Comparison of ENCODE assay signal across 20 cellular contexts in the genomic region with DNA sequence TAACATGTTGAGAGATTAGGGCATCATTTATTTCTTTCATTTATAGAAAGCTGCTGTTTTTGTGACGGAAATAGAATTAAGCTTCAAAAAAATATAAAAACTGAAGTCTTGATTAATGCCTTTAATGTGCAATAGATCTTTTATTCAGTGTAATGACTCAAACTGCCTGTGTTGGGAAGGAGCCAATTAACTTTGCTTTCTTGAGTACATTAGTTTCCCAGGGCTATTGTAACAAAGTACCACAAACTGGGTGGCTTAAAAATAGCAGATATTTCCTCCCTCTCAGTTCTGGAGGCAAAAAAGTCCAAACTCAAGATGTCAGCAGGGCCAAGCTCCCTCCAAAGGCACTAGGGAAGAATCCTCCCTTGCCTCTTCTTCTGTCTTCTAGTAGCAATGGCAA. TPM values are rescaled to one million over a fixed set of nuclear protein-coding genes. Genes with fewer than 3 reads are reported as not detected.
DNase-seq lines count a peak whose midpoint lies in the region; ATAC-seq and TF ChIP-seq lines count a peak whose summit lies in the region.
"Had no signal": no experiment of that assay in that cellular context is flagged by ENCODE, and none has a peak within 500 bp of the region (broad histone marks: within the 10 kb centered on the region; RNA-seq: fewer than 3 reads in every experiment).

No MANE protein-coding gene starts in this region.

- H3K4me2 ChIP-seq in PC-3 (ENCODE audit: low read length) (no peak overlapping the region), hepatocyte (no peak overlapping the region)

- TF ChIP-seq CTCF in AG04450 (IDR thresholded peaks at IDR 0.05; ENCODE audit: low read depth, low read length) (no peak), PC-3 (conservative IDR thresholded peaks at IDR 0.05; ENCODE audit: low read depth, low read length) (no peak), esophagus squamous epithelium (IDR thresholded peaks at IDR 0.05) (no peak), osteocyte (IDR thresholded peaks at IDR 0.05) (no peak), hepatocyte (IDR thresholded peaks at IDR 0.05; ENCODE audit: poor library complexity) (no peak)
- TF ChIP-seq CTCF in CD4-positive, alpha-beta T cell (IDR thresholded peaks at IDR 0.05) = no peak

- H3K27me3 ChIP-seq in AG04450 (ENCODE audit: control insufficient read depth, insufficient read depth, low read length) (no peaks in the 10 kb centered on the region), PC-3 (ENCODE audit: low read length) (no peaks in the 10 kb centered on the region), esophagus squamous epithelium (no peaks in the 10 kb centered on the region), hepatocyte (no peaks in the 10 kb centered on the region)
- no peaks in the 10 kb centered on the region for H3K27me3 ChIP-seq in CD4-positive, alpha-beta T cell (ENCODE audit: control insufficient read depth, insufficient read depth, low read length)
- H3K27me3 ChIP-seq: right atrium auricular region, SJCRH30, suprapubic skin had no signal

- peaks cover 83% of the 10 kb centered on the region for H3K36me3 ChIP-seq in PC-3 (ENCODE audit: low read depth, low read length)
- H3K36me3 ChIP-seq in esophagus squamous epithelium = peaks cover 19 to 98% (median 36%) of the 10 kb centered on the region in 3 donors
- H3K36me3 ChIP-seq in hepatocyte (replicated peaks; ENCODE audit: insufficient read depth, low read depth) = no peaks in the 10 kb centered on the region

- TF ChIP-seq POLR2A in esophagus squamous epithelium (IDR thresholded peaks at IDR 0.05) = no peak

- H3K4me3 ChIP-seq in AG04450 (ENCODE audit: low read depth, low read length) = no peak overlapping the region
- H3K4me3 ChIP-seq in PC-3 (ENCODE audit: low read length) = no peak overlapping the region
- H3K4me3 ChIP-seq in esophagus squamous epithelium = no peak overlapping the region
- H3K4me3 ChIP-seq in hepatocyte = no peak overlapping the region
- H3K4me3 ChIP-seq: lung, right atrium auricular region, SJCRH30, suprapubic skin had no signal

- no peak overlapping the region for H3K9ac ChIP-seq in PC-3 (ENCODE audit: low read length)

- H2AFZ ChIP-seq in PC-3 (ENCODE audit: low read length) (no peak overlapping the region), hepatocyte (no peak overlapping the region)

- WGBS in esophagus squamous epithelium, 2 donors = 42 to 50% methylated on average over 1 of the region's 1 CpG
- 86% methylated on average over 1 of the region's 1 CpG for WGBS in hepatocyte (ENCODE audit: low lambda C conversion rate, missing lambda C conversion rate)

- H3K9me3 ChIP-seq in AG04450 (ENCODE audit: control insufficient read depth, insufficient read depth, low read length) = no peaks in the 10 kb centered on the region
- H3K9me3 ChIP-seq in PC-3 (ENCODE audit: low read length) = no peaks in the 10 kb centered on the region
- H3K9me3 ChIP-seq in esophagus squamous epithelium = no peaks in the 10 kb centered on the region
- H3K9me3 ChIP-seq in hepatocyte (ENCODE audit: low read depth) = no peaks in the 10 kb centered on the region
- H3K9me3 ChIP-seq in CD4-positive, alpha-beta T cell (ENCODE audit: control insufficient read depth, low read length) = no peaks in the 10 kb centered on the region
- H3K9me3 ChIP-seq: right atrium auricular region, SJCRH30, suprapubic skin had no signal

- no peaks in the 10 kb centered on the region for H3K9me2 ChIP-seq in PC-3 (replicated peaks; ENCODE audit: low read length)
- no peaks in the 10 kb centered on the region for H3K9me2 ChIP-seq in hepatocyte (replicated peaks; ENCODE audit: insufficient read depth)

- no peaks in the 10 kb centered on the region for H3K9me3 Mint-ChIP-seq in osteocyte (ENCODE audit: unreplicated experiment)
- no peaks in the 10 kb centered on the region for H3K9me3 Mint-ChIP-seq in CD4-positive, alpha-beta T cell
- H3K9me3 Mint-ChIP-seq: T-helper 1 cell treated with Interleukin-12 subunit alpha and Interleukin-12 subunit beta and Interleukin-4 antibody, amounts not matched to agents 30 μg/mL and 1 μg/mL, for 36 hours had no signal

- DNase-seq in AG04450 (ENCODE audit: low read depth, low spot score) (no peak), PC-3 (no peak), esophagus squamous epithelium (lab: John Stamatoyannopoulos, UW) (no peak), osteocyte (ENCODE audit: extremely low spot score, unreplicated experiment) (no peak), hepatocyte (ENCODE audit: low spot score) (no peak)
- no peak for DNase-seq in CD4-positive, alpha-beta T cell
- no peak for DNase-seq in stimulated activated CD4-positive, alpha-beta T cell treated with anti-CD3 and anti-CD28 coated beads, Interleukin-4, amount 100 ng/mL, for 24 hours
- DNase-seq: activated CD4-positive, alpha-beta T cell treated with anti-CD3 and anti-CD28 coated beads, Interleukin-2, amount 50 U/mL, for 1 hour; activated gamma-delta T cell treated with Interleukin-2 at 50 U/mL for 16 hours; central memory CD4-positive, alpha-beta T cell; GF-D8; GOT3; NCI-H1436 treated with DMSO at 0.1 percent for 48 hours; SJCRH30 had no signal

- no peaks in the 10 kb centered on the region for H3K27me3 Mint-ChIP-seq in osteocyte (ENCODE audit: unreplicated experiment)
- H3K27me3 Mint-ChIP-seq in CD4-positive, alpha-beta T cell = no peaks in the 10 kb centered on the region

- POLR2A ChIA-PET in AG04450 (lab: Yijun Ruan, JAX) (no interaction called here), PC-3 (lab: Charles Lee; ENCODE audit: unreplicated experiment) (interaction anchor here (0.5 kb wide), 1 partner anchor 63 kb away, joined by 3 read pairs; no protein-coding TSS in a partner anchor)
- POLR2A ChIA-PET in CD4-positive, alpha-beta T cell (lab: Charles Lee) = no interaction called here

- peaks cover 26% of the 10 kb centered on the region for H3K36me3 Mint-ChIP-seq in osteocyte (ENCODE audit: unreplicated experiment)
- H3K36me3 Mint-ChIP-seq in CD4-positive, alpha-beta T cell (ENCODE audit: low read depth) = peaks cover 80% of the 10 kb centered on the region

- peak overlapping the region; percentile 52 for H3K27ac ChIP-seq in AG04450 (ENCODE audit: low read depth, low read length)
- no peak overlapping the region for H3K27ac ChIP-seq in PC-3 (ENCODE audit: low read length)
- H3K27ac ChIP-seq in esophagus squamous epithelium = peak overlapping the region; percentile 8 to 55 (median 24)
- no peak overlapping the region for H3K27ac ChIP-seq in hepatocyte
- no peak overlapping the region for H3K27ac ChIP-seq in CD4-positive, alpha-beta T cell (ENCODE audit: low read depth, low read length)
- H3K27ac ChIP-seq: right atrium auricular region, SJCRH30, suprapubic skin had no signal

- H3K4me1 Mint-ChIP-seq in osteocyte (ENCODE audit: unreplicated experiment) = peaks cover 8% of the 10 kb centered on the region
- H3K4me1 Mint-ChIP-seq in CD4-positive, alpha-beta T cell (ENCODE audit: low read depth) = no peaks in the 10 kb centered on the region

- H3K4me1 ChIP-seq in PC-3 (ENCODE audit: insufficient read depth, low read length) (peaks cover 3% of the 10 kb centered on the region; the same call in 1 of the 2 replicates), esophagus squamous epithelium (peaks cover 0 to 28% (median 4%) of the 10 kb centered on the region in 3 donors), hepatocyte (ENCODE audit: insufficient read depth) (no peaks in the 10 kb centered on the region)
- H3K4me1 ChIP-seq: SJCRH30, suprapubic skin had no signal

- TSS peak; percentile 2 for BruUV-seq in PC-3 (replicated peaks; lab: Mats Ljungman, UMichigan)

- H3K27ac Mint-ChIP-seq in osteocyte (ENCODE audit: unreplicated experiment) = peak overlapping the region; percentile 27
- no peak overlapping the region for H3K27ac Mint-ChIP-seq in CD4-positive, alpha-beta T cell
- H3K27ac Mint-ChIP-seq: T-helper 1 cell treated with Interleukin-12 subunit alpha and Interleukin-12 subunit beta and Interleukin-4 antibody, amounts not matched to agents 30 μg/mL and 1 μg/mL, for 36 hours had no signal

- no peak overlapping the region for H3K4me3 Mint-ChIP-seq in osteocyte (ENCODE audit: unreplicated experiment)
- no peak overlapping the region for H3K4me3 Mint-ChIP-seq in CD4-positive, alpha-beta T cell
- H3K4me3 Mint-ChIP-seq: T-helper 1 cell treated with Interleukin-12 subunit alpha and Interleukin-12 subunit beta and Interleukin-4 antibody, amounts not matched to agents 30 μg/mL and 1 μg/mL, for 36 hours had no signal

- H4K20me1 ChIP-seq in PC-3 (ENCODE audit: low read length) (peaks cover 33% of the 10 kb centered on the region), hepatocyte (ENCODE audit: insufficient read depth, poor library complexity, severe bottlenecking) (no peaks in the 10 kb centered on the region)

- peaks cover 57% of the 10 kb centered on the region for H3K79me2 ChIP-seq in PC-3 (ENCODE audit: low read length)
- H3K79me2 ChIP-seq in hepatocyte = no peaks in the 10 kb centered on the region

- intact Hi-C loops in PC-3 (cut with micrococcal nuclease) = no loop called here
- intact Hi-C loops in esophagus squamous epithelium (cut with DNase I) = no loop called here
- intact Hi-C loops in CD4-positive, alpha-beta T cell (cut with DNase I, micrococcal nuclease) = no loop called here

- peaks cover 15% of the 10 kb centered on the region for H3F3A ChIP-seq in PC-3 (ENCODE audit: low read length, unreplicated experiment)

- ATAC-seq in PC-3 (no peak), HG02610 (IDR thresholded peaks at IDR 0.05; ENCODE audit: unreplicated experiment) (no peak)
- ATAC-seq in CD4-positive, alpha-beta T cell (ENCODE audit: poor library complexity) = no peak
- ATAC-seq: esophagus mucosa had no signal

- CTCF ChIA-PET in AG04450 (lab: Charles Lee) = interaction anchor here (1.2 to 1.7 kb wide), 4 partner anchors 11 to 760 kb away, joined by 3 to 7 read pairs (median 3); no protein-coding TSS in a partner anchor
- CTCF ChIA-PET in PC-3 (lab: Charles Lee) = no interaction called here
- CTCF ChIA-PET in CD4-positive, alpha-beta T cell (lab: Charles Lee) = no interaction called here

RNA-seq across cellular contexts. Expression of a gene that starts 36.6 kb away (rescaled TPM):
- 1.8 and 2.5 TPM in 2 replicates for polyA plus RNA-seq in AG04450 (2011; rRNA removed)
- 8.6 and 14.7 TPM in 2 replicates for polyA minus RNA-seq in AG04450 (2011; rRNA and poly(A)+ RNA removed)
- total RNA-seq in PC-3 (2014; rRNA removed) = 9.8 and 12.0 TPM in 2 replicates
- total RNA-seq in esophagus squamous epithelium = 10 to 100 TPM in 2 of 4 donors, 1 to 10 TPM in 2; 1.8 to 17.1 (median 7.0) TPM
- total RNA-seq in osteocyte = 2.8 and 3.7 TPM in 2 replicates
- total RNA-seq in hepatocyte = 8.0 and 10.1 TPM in 2 replicates
- 1.7 and 3.8 TPM in 2 replicates for polyA plus RNA-seq in hepatocyte
- 10 to 100 TPM; 13.5 to 14.3 TPM for total RNA-seq in CD4-positive, alpha-beta T cell

Comparison
In these comparisons a context has a peak if more than half of its experiments do, and no peak if none do; other contexts are left out.
1. H3K27ac ChIP-seq: peak in AG04450 (single experiment) and esophagus squamous epithelium (4 of 4); none in PC-3 (single experiment), hepatocyte (single experiment) and CD4-positive, alpha-beta T cell (single experiment).